In the genomic region with DNA sequence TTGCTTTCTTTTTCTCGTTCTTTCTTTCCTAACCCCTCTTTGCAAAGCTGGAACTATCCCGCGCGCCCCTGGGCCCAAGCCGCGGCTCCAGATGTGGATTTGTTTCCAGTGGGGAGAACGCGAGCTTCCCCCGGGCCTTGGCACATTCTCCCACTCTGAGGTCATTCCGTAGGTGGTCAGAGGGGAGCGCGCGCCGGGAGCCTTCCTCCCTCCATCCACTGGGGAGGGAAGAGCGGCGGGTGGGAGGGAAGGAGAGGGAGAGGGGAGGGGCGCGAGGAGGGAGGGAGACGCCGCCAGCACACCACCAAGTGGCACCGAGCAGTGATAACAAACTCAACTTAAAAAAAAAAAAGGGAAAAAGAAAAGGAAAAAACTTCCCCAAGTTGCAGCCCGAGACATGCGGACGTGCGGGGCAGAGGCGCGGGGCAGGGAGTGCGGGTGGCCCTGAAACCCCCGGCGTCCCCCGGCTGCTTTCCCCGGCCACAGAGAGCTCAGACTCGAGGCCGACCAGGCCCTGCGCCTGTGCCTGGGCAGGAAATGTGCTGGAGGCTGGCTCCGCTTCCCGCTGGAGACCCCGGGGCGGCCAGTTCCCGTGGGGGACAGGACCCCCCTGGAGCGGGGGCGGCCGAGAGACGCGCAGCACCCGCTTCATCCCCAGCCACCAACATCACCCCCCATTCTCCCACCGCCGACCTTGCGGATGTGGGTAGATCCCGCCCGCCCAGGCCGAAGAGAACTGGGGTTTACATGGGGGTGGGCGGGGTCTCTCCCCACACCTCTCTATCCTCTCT, we compare ENCODE assay signal across 8 cellular contexts. TPM values are rescaled to one million over a fixed set of nuclear protein-coding genes. Genes with fewer than 3 reads are reported as not detected.
A peak's percentile ranks its signal among the peaks of the same experiment; 100 is the strongest.
DNase-seq lines count a peak whose midpoint lies in the region; ATAC-seq and TF ChIP-seq lines count a peak whose summit lies in the region.

No MANE protein-coding gene starts in this region.

- TF ChIP-seq CTCF in AG09319 (IDR thresholded peaks at IDR 0.05; ENCODE audit: low read depth, low read length) (no peak; the same call in none of the 2 replicates), GM13977 (IDR thresholded peaks at IDR 0.05; ENCODE audit: extremely low read depth, insufficient read depth, missing control alignments) (no peak), OCI-LY3 (IDR thresholded peaks at IDR 0.05; ENCODE audit: low read depth, low read length) (no peak)

- 0 to 3% (median 1%) methylated on average over 38 to 53 of the region's 53 CpGs for WGBS in adipose tissue, 3 donors

- H3K27ac ChIP-seq in OCI-LY3 (ENCODE audit: low read length) (no peak overlapping the region), adipose tissue (ENCODE audit: low read depth, low read length) (peak overlapping the region; percentile 76)

- ATAC-seq in Right ventricle myocardium superior (ENCODE audit: poor library complexity) (peak; percentile 65), HG03432 (IDR thresholded peaks at IDR 0.05; ENCODE audit: unreplicated experiment) (no peak)

- peak overlapping the region; percentile 77 for H2AFZ ChIP-seq in OCI-LY3 (ENCODE audit: low read depth, low read length)

- DNase-seq in AG09319 (ENCODE audit: extremely low read depth, low read depth) (peak; percentile 91), GM13977 (ENCODE audit: low spot score) (peak; percentile 60), Right ventricle myocardium superior (peak; percentile 90), non-pigmented ciliary epithelial cell (ENCODE audit: low read depth) (peak; percentile 63), NCI-H1436 treated with DMSO at 0.1 percent for 48 hours (lab: John Stamatoyannopoulos, UW) (no peak)

- intact Hi-C loops in Right ventricle myocardium superior (cut with DNase I), result loop anchor here (5.0 kb wide), 2 partner anchors 147 to 322 kb away; no protein-coding TSS in a partner anchor

- no peaks in the 10 kb centered on the region for H4K20me1 ChIP-seq in OCI-LY3 (ENCODE audit: insufficient read depth, low read length)

- H3K36me3 ChIP-seq in OCI-LY3 (replicated peaks; ENCODE audit: low read depth, low read length), result no peaks in the 10 kb centered on the region

- H3K27me3 ChIP-seq in OCI-LY3 (ENCODE audit: low read depth, low read length), result peaks cover 56% of the 10 kb centered on the region

- peak overlapping the region; percentile 100 for H3K4me2 ChIP-seq in OCI-LY3 (ENCODE audit: low read length)

- peaks cover 12% of the 10 kb centered on the region; the same call in 1 of the 2 replicates for H3K4me1 ChIP-seq in OCI-LY3 (ENCODE audit: low read length)

- no peaks in the 10 kb centered on the region for H3K9me3 ChIP-seq in OCI-LY3 (ENCODE audit: insufficient read depth, low read length)

- peak overlapping the region; percentile 79 for H3K4me3 ChIP-seq in OCI-LY3 (ENCODE audit: low read length)

- in situ Hi-C loops in GM13977 (cut with MboI; ENCODE audit: low pct_unique_long_range_greater_than_20kb, low sequenced_read_pairs, unreplicated experiment), result no loop called here

- H3K9ac ChIP-seq in OCI-LY3 (ENCODE audit: low read length), result peak overlapping the region; percentile 57

- H3K79me2 ChIP-seq in OCI-LY3 (ENCODE audit: low read length), result no peaks in the 10 kb centered on the region

RNA-seq across cellular contexts. Expression of a gene that starts 3.1 kb away (rescaled TPM):
- 10 to 100 TPM in 2 of 3 donors, 1 to 10 TPM in 1; 3.8 to 16.8 (median 10.3) TPM for polyA plus RNA-seq in adipose tissue
- 3.5 TPM for total RNA-seq in Right ventricle myocardium superior
